1 cellular context compared by ENCODE assay signal in genomic region chr14:84483072-84483410, GRCh38.
TF ChIP-seq lines count a peak whose summit lies in the region.

No MANE protein-coding gene starts in this region.

TF ChIP-seq in WTC11, 78 proteins besides CTCF, POLR2A, EP300 and RAD21 (continued from another document):
- TF ChIP-seq PRDM15 (CRISPR knock-in tag; IDR thresholded peaks at IDR 0.05), result no peak
- TF ChIP-seq KAT7 (CRISPR knock-in tag; IDR thresholded peaks at IDR 0.05; ENCODE audit: borderline replicate concordance), result no peak
- no peak for TF ChIP-seq ARID4B (CRISPR knock-in tag; IDR thresholded peaks at IDR 0.05; ENCODE audit: borderline replicate concordance)
- TF ChIP-seq OVOL2 (CRISPR knock-in tag; IDR thresholded peaks at IDR 0.05; ENCODE audit: borderline replicate concordance), result no peak
- no peak for TF ChIP-seq ATF6 (CRISPR knock-in tag; IDR thresholded peaks at IDR 0.05)
- TF ChIP-seq ZSCAN18 (CRISPR knock-in tag; IDR thresholded peaks at IDR 0.05), result no peak
- TF ChIP-seq ZBTB43 (CRISPR knock-in tag; IDR thresholded peaks at IDR 0.05), result no peak
- no peak for TF ChIP-seq USF1 (CRISPR knock-in tag; IDR thresholded peaks at IDR 0.05)
- TF ChIP-seq ZBTB21 (CRISPR knock-in tag; IDR thresholded peaks at IDR 0.05; ENCODE audit: borderline replicate concordance), result no peak
- TF ChIP-seq ZNF232 (CRISPR knock-in tag; IDR thresholded peaks at IDR 0.05), result no peak
- no peak for TF ChIP-seq GRHL2 (CRISPR knock-in tag; IDR thresholded peaks at IDR 0.05; ENCODE audit: insufficient replicate concordance, severe bottlenecking)
- no peak for TF ChIP-seq MAX (CRISPR knock-in tag; IDR thresholded peaks at IDR 0.05)
- no peak for TF ChIP-seq IRF2 (CRISPR knock-in tag; IDR thresholded peaks at IDR 0.05; ENCODE audit: borderline replicate concordance, low read depth)
- TF ChIP-seq E2F5 (CRISPR knock-in tag; IDR thresholded peaks at IDR 0.05), result no peak
